ENCODE assay signal across 21 cellular contexts in the genomic region with DNA sequence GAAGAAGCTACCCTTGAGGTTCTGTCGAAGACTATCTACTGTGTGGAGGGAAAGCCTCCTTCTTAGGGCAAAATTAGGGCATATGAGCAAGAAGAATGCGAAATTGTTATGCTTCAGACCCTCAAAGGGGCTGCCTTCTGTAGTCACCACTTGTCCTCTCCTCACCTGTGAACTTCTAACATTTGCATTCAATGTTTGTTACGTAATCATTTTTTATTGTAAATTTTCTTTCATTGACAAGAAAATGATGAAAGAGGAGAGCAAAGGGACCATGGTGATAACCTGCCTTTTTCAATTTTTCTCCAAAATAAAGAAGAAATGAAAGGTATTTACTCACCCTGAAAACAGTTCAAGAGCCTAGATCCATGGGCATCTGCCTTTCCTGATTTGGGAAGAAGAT.
A peak's percentile ranks its signal among the peaks of the same experiment; 100 is the strongest.
DNase-seq lines count a peak whose midpoint lies in the region; ATAC-seq, FAIRE-seq and TF ChIP-seq lines count a peak whose summit lies in the region.
"Had no signal": no experiment of that assay in that cellular context is flagged by ENCODE, and none has a peak within 500 bp of the region (broad histone marks: within the 10 kb centered on the region; RNA-seq: fewer than 3 reads in every experiment).

No MANE protein-coding gene starts in this region.

- H3K27ac Mint-ChIP-seq in nephron progenitor cell: peak overlapping the region; percentile 27
- H3K27ac Mint-ChIP-seq: B cell; CD4-positive, alpha-beta T cell; CD8-positive, alpha-beta T cell had no signal

- no peak for TF ChIP-seq RAD21 in HepG2 (CRISPR knock-in tag; IDR thresholded peaks at IDR 0.05)

- TF ChIP-seq POLR2A in HepG2 (IDR thresholded peaks at IDR 0.05; ENCODE audit: insufficient read depth in 1 of 2, low read depth in 2 of 2, low read length in 2 of 2) (no peak), right lobe of liver (IDR thresholded peaks at IDR 0.05) (no peak)

- no peak for FAIRE-seq in HepG2 (lab: Jason Lieb, UNC)
- FAIRE-seq: A549, D721Med, GM12892, GM18507 had no signal

- ATAC-seq in HepG2 (no peak), right lobe of liver (no peak)
- ATAC-seq: A549; CD8-positive, alpha-beta T cell; GM12878 had no signal

- H3K27ac ChIP-seq in HepG2 (ENCODE audit: extremely low read length, insufficient read depth, low read length) (no peak overlapping the region), right lobe of liver (no peak overlapping the region)
- H3K27ac ChIP-seq: 22Rv1; A549; BLaER1 treated with 17β-estradiol and CSF1 and Interleukin-3, amounts not matched to agents 10 nM and 100 nM; C4-2B had no signal

- POLR2A ChIA-PET in HepG2 (lab: Yijun Ruan, JAX): no interaction called here

- peaks cover 2 to 28% of the 10 kb centered on the region in 2 experiments; a peak in 4 of 5 replicates for H3K27me3 ChIP-seq in HepG2 (ENCODE audit: control insufficient read depth in 1 of 2, insufficient read depth in 2 of 2, low read length in 2 of 2)
- H3K27me3 ChIP-seq in right lobe of liver: no peaks in the 10 kb centered on the region

- no peak overlapping the region for H3K4me3 ChIP-seq in HepG2 (replicated peaks in 1 of 3; ENCODE audit: insufficient read depth in 1 of 3, low read depth in 2 of 3, low read length in 3 of 3)
- H3K4me3 ChIP-seq in right lobe of liver: no peak overlapping the region
- H3K4me3 ChIP-seq: A549; BLaER1 treated with 17β-estradiol and CSF1 and Interleukin-3, amounts not matched to agents 10 nM and 100 nM; GM12878 had no signal

- TF ChIP-seq EP300 in HepG2 (IDR thresholded peaks at IDR 0.05; ENCODE audit: low read depth in 2 of 2, low read length in 2 of 2): no peak
- no peak for TF ChIP-seq EP300 in HepG2 (CRISPR knock-in tag; IDR thresholded peaks at IDR 0.05; ENCODE audit: borderline replicate concordance)

- no peaks in the 10 kb centered on the region for H3K79me2 ChIP-seq in HepG2 (ENCODE audit: insufficient read depth, low read length)

- peaks cover 8% of the 10 kb centered on the region for H3K4me1 Mint-ChIP-seq in nephron progenitor cell
- H3K4me1 Mint-ChIP-seq: B cell had no signal

- intact Hi-C loops in HepG2 (cut with micrococcal nuclease; ENCODE audit: unreplicated experiment) (no loop called here), right lobe of liver (cut with DNase I) (no loop called here)

- BruUV-seq in HepG2 (replicated peaks; lab: Mats Ljungman, UMichigan): no TSS peak

- TF ChIP-seq CTCF in HepG2 (CRISPR knock-in tag; IDR thresholded peaks at IDR 0.05) (no peak), right lobe of liver (IDR thresholded peaks at IDR 0.05) (no peak), nephron progenitor cell (IDR thresholded peaks at IDR 0.05) (no peak)

- H3K9ac ChIP-seq in HepG2 (ENCODE audit: insufficient read depth, low read depth, low read length): no peak overlapping the region
- H3K9ac ChIP-seq: BLaER1 treated with 17β-estradiol and CSF1 and Interleukin-3, amounts not matched to agents 10 nM and 100 nM had no signal

- no peak overlapping the region for H2AFZ ChIP-seq in HepG2 (ENCODE audit: low read length)

- H3K9me3 ChIP-seq in HepG2 (ENCODE audit: low read length) (no peaks in the 10 kb centered on the region), right lobe of liver (no peaks in the 10 kb centered on the region)
- H3K9me3 ChIP-seq: A549, Caco-2 had no signal

- H3K27me3 Mint-ChIP-seq in nephron progenitor cell (ENCODE audit: low read depth, poor library complexity): peaks cover 3% of the 10 kb centered on the region

- no peak overlapping the region for H3K4me2 ChIP-seq in HepG2 (ENCODE audit: low read depth, low read length)
- H3K4me2 ChIP-seq: A549; BLaER1 treated with 17β-estradiol and CSF1 and Interleukin-3, amounts not matched to agents 10 nM and 100 nM had no signal

- CTCF ChIA-PET in HepG2 (lab: Yijun Ruan, JAX; ENCODE audit: low intra/inter-chr PET ratio, low total read pairs): no interaction called here

- H3K4me1 ChIP-seq in HepG2 (ENCODE audit: insufficient read depth, low read length) (no peaks in the 10 kb centered on the region), right lobe of liver (no peaks in the 10 kb centered on the region)
- H3K4me1 ChIP-seq: A549; BLaER1 treated with 17β-estradiol and CSF1 and Interleukin-3, amounts not matched to agents 10 nM and 100 nM; Caco-2 had no signal

- H4K20me1 ChIP-seq in HepG2 (ENCODE audit: insufficient read depth, low read length): no peaks in the 10 kb centered on the region
- H4K20me1 ChIP-seq: BLaER1 treated with 17β-estradiol and CSF1 and Interleukin-3, amounts not matched to agents 10 nM and 100 nM had no signal

- H3K36me3 ChIP-seq in HepG2 (replicated peaks in 1 of 2; ENCODE audit: control insufficient read depth in 1 of 2, insufficient read depth in 2 of 2, low read length in 2 of 2) (no peaks in the 10 kb centered on the region), right lobe of liver (no peaks in the 10 kb centered on the region)
- H3K36me3 ChIP-seq: BLaER1 treated with 17β-estradiol and CSF1 and Interleukin-3, amounts not matched to agents 10 nM and 100 nM had no signal

- H3K36me3 Mint-ChIP-seq in nephron progenitor cell (ENCODE audit: low read depth): no peaks in the 10 kb centered on the region
- H3K36me3 Mint-ChIP-seq: CD8-positive, alpha-beta T cell had no signal

- WGBS in HepG2 (ENCODE audit: low lambda C conversion rate): 1% methylated on average over 3 of the region's 3 CpGs
- 68% methylated on average over 3 of the region's 3 CpGs for WGBS in right lobe of liver (ENCODE audit: insufficient coverage, low coverage, low lambda C conversion rate, missing lambda C conversion rate)

- no peak for DNase-seq in HepG2 (ENCODE audit: low spot score)
- no peak for DNase-seq in right lobe of liver
- DNase-seq in nephron progenitor cell: no peak
- no peak for DNase-seq in germinal center (ENCODE audit: low spot score)
- no peak for DNase-seq in SHP77 treated with DMSO at 0.1 percent for 48 hours (lab: John Stamatoyannopoulos, UW)
- DNase-seq: AML-193; Caco-2; Calu3; CD4-positive, alpha-beta T cell; CD8-positive, alpha-beta T cell; DMS79 treated with DMSO at 0.1 percent for 48 hours; GDM1 had no signal

- H3K4me3 Mint-ChIP-seq in nephron progenitor cell: no peak overlapping the region
- H3K4me3 Mint-ChIP-seq: B cell; CD4-positive, alpha-beta T cell; CD8-positive, alpha-beta T cell had no signal

- in situ Hi-C loops in HepG2 (cut with HindIII; ENCODE audit: extremely low pct_ligation_motif_present, low pct_unique_long_range_greater_than_20kb): no loop called here

- H3K9me3 Mint-ChIP-seq in nephron progenitor cell: no peaks in the 10 kb centered on the region
- H3K9me3 Mint-ChIP-seq: CD4-positive, alpha-beta T cell; CD8-positive, alpha-beta T cell had no signal

TF ChIP-seq in HepG2, 621 proteins besides CTCF, POLR2A, EP300 and RAD21 (continues in another document):
- TF ChIP-seq TBL1XR1 (IDR thresholded peaks at IDR 0.05; ENCODE audit: borderline replicate concordance, low read length, partially characterized antibody) (no peak), CEBPB (IDR thresholded peaks at IDR 0.05; ENCODE audit: borderline replicate concordance, low read depth, low read length) (0 out of 2 replicates have a peak, but pooled peaks have one; percentile 17), HNRNPH1 (optimal IDR thresholded peaks at IDR 0.05; ENCODE audit: low read depth, low read length) (no peak), ZMYM2 (CRISPR knock-in tag; IDR thresholded peaks at IDR 0.05) (no peak), KDM2A (CRISPR knock-in tag; IDR thresholded peaks at IDR 0.05; ENCODE audit: borderline replicate concordance, low read depth) (no peak), MLLT10 (CRISPR knock-in tag; IDR thresholded peaks at IDR 0.05) (no peak), ZNF138 (CRISPR knock-in tag; IDR thresholded peaks at IDR 0.05; ENCODE audit: low read depth) (no peak), ATF7 (IDR thresholded peaks at IDR 0.05) (0 out of 2 replicates have a peak, but pooled peaks have one; percentile 24), ATF7 (CRISPR knock-in tag; IDR thresholded peaks at IDR 0.05) (no peak), BCL3 (CRISPR knock-in tag; IDR thresholded peaks at IDR 0.05) (no peak), FLYWCH1 (CRISPR knock-in tag; IDR thresholded peaks at IDR 0.05) (no peak)
- TF ChIP-seq, protein P1, sequence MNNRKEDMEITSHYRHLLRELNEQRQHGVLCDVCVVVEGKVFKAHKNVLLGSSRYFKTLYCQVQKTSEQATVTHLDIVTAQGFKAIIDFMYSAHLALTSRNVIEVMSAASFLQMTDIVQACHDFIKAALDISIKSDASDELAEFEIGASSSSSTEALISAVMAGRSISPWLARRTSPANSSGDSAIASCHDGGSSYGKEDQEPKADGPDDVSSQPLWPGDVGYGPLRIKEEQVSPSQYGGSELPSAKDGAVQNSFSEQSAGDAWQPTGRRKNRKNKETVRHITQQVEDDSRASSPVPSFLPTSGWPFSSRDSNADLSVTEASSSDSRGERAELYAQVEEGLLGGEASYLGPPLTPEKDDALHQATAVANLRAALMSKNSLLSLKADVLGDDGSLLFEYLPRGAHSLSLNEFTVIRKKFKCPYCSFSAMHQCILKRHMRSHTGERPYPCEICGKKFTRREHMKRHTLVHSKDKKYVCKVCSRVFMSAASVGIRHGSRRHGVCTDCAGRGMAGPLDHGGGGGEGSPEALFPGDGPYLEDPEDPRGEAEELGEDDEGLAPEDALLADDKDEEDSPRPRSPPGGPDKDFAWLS (CRISPR knock-in tag; IDR thresholded peaks at IDR 0.05; ENCODE audit: borderline replicate concordance): no peak
- TF ChIP-seq, protein P2, sequence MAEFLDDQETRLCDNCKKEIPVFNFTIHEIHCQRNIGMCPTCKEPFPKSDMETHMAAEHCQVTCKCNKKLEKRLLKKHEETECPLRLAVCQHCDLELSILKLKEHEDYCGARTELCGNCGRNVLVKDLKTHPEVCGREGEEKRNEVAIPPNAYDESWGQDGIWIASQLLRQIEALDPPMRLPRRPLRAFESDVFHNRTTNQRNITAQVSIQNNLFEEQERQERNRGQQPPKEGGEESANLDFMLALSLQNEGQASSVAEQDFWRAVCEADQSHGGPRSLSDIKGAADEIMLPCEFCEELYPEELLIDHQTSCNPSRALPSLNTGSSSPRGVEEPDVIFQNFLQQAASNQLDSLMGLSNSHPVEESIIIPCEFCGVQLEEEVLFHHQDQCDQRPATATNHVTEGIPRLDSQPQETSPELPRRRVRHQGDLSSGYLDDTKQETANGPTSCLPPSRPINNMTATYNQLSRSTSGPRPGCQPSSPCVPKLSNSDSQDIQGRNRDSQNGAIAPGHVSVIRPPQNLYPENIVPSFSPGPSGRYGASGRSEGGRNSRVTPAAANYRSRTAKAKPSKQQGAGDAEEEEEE (CRISPR knock-in tag; IDR thresholded peaks at IDR 0.05; ENCODE audit: borderline replicate concordance): no peak
